Comparison of ENCODE assay signal across 1 cellular context in genomic region chr2:41867553-41867952, GRCh38.
TF ChIP-seq lines count a peak whose summit lies in the region.

No MANE protein-coding gene starts in this region.

TF ChIP-seq in IMR-90, 13 proteins besides CTCF, POLR2A, EP300 and RAD21:
- no peak for TF ChIP-seq USF2 (IDR thresholded peaks at IDR 0.05; ENCODE audit: low read depth, low read length)
- no peak for TF ChIP-seq RCOR1 (IDR thresholded peaks at IDR 0.05; ENCODE audit: insufficient replicate concordance, low read length)
- no peak for TF ChIP-seq CHD1 (IDR thresholded peaks at IDR 0.05; ENCODE audit: low read depth, low read length)
- no peak for TF ChIP-seq NFE2L2 (IDR thresholded peaks at IDR 0.05; ENCODE audit: low read depth, low read length)
- no peak for TF ChIP-seq MXI1 (IDR thresholded peaks at IDR 0.05; ENCODE audit: borderline replicate concordance, low read depth, low read length)
TF ChIP-seq in IMR-90: peak in this region for 0.
